Comparison of ENCODE assay signal across 9 cellular contexts in genomic region chr16:27312580-27313421, GRCh38. TPM values are rescaled to one million over a fixed set of nuclear protein-coding genes. Genes with fewer than 3 reads are reported as not detected.
DNase-seq lines count a peak whose midpoint lies in the region; ATAC-seq and TF ChIP-seq lines count a peak whose summit lies in the region.
"Had no signal": no experiment of that assay in that cellular context is flagged by ENCODE, and none has a peak within 500 bp of the region (broad histone marks: within the 10 kb centered on the region; RNA-seq: fewer than 3 reads in every experiment).

No MANE protein-coding gene starts in this region.

- no peak for DNase-seq in GM23248
- DNase-seq in WERI-Rb-1 = no peak
- DNase-seq in foreskin keratinocyte = no peak
- DNase-seq in sigmoid colon = peak; percentile 51
- DNase-seq in stimulated activated CD4-positive, alpha-beta T cell treated with anti-CD3 and anti-CD28 coated beads, Interleukin-4, amount 100 ng/mL, for 4 hours = no peak
- DNase-seq in NCI-H1092 (lab: John Stamatoyannopoulos, UW) = no peak
- no peak for DNase-seq in hypothalamus (lab: John Stamatoyannopoulos, UW)
- DNase-seq: NCI-H446 treated with DMSO at 0.1 percent for 48 hours had no signal

- H3K4me1 ChIP-seq in GM23248 (ENCODE audit: insufficient read depth) = peaks cover 24% of the 10 kb centered on the region
- peaks cover 17% of the 10 kb centered on the region for H3K4me1 ChIP-seq in foreskin keratinocyte
- peaks cover 0 to 42% (median 38%) of the 10 kb centered on the region in 4 donors for H3K4me1 ChIP-seq in sigmoid colon

- peak overlapping the region; percentile 75 for H3K4me2 ChIP-seq in GM23248 (ENCODE audit: unreplicated experiment)

- 63 to 66% methylated on average over 11 of the region's 11 CpGs for WGBS in GM23248 (ENCODE audit: low coverage in 1 of 2, low lambda C conversion rate in 2 of 2, missing lambda C conversion rate in 2 of 2), 2 experiments
- WGBS in sigmoid colon, 2 donors = 60 to 68% methylated on average over 11 of the region's 11 CpGs

- intact Hi-C loops in sigmoid colon (cut with DNase I) = loop anchor here (2.0 kb wide), 1 partner anchor 78 kb away; no protein-coding TSS in a partner anchor

- TF ChIP-seq CTCF in WERI-Rb-1 (IDR thresholded peaks at IDR 0.05; ENCODE audit: low read depth, low read length) (no peak), foreskin keratinocyte (conservative IDR thresholded peaks at IDR 0.05) (no peak), sigmoid colon (IDR thresholded peaks at IDR 0.05) (no peak)

- H3K79me2 ChIP-seq in GM23248 (ENCODE audit: insufficient read depth) = peaks cover 34% of the 10 kb centered on the region

- no peaks in the 10 kb centered on the region for H4K20me1 ChIP-seq in GM23248 (ENCODE audit: insufficient read depth)

- H3K27ac ChIP-seq in GM23248 = peak overlapping the region; percentile 91
- no peak overlapping the region for H3K27ac ChIP-seq in WERI-Rb-1
- peak overlapping the region; percentile 85 for H3K27ac ChIP-seq in foreskin keratinocyte
- H3K27ac ChIP-seq in sigmoid colon = peak overlapping the region; percentile 96 to 99 (median 99)

- H2AFZ ChIP-seq in GM23248 = peak overlapping the region; percentile 89

- in situ Hi-C loops in GM23248 (cut with MboI) = no loop called here

- H3K9me2 ChIP-seq in GM23248 (ENCODE audit: insufficient read depth) = no peaks in the 10 kb centered on the region

- H3K4me3 ChIP-seq in GM23248 = peak overlapping the region; percentile 96
- peak overlapping the region; percentile 87 for H3K4me3 ChIP-seq in WERI-Rb-1 (ENCODE audit: low read depth, low read length)
- peak overlapping the region; percentile 74 to 95 (median 88) for H3K4me3 ChIP-seq in sigmoid colon

- ATAC-seq in foreskin keratinocyte = no peak
- ATAC-seq in HG03108 (IDR thresholded peaks at IDR 0.05; ENCODE audit: unreplicated experiment) = no peak

- no peaks in the 10 kb centered on the region for H3K27me3 ChIP-seq in GM23248 (replicated peaks; ENCODE audit: insufficient read depth)
- H3K27me3 ChIP-seq in WERI-Rb-1 (ENCODE audit: insufficient read depth, low read depth, severe bottlenecking) = no peaks in the 10 kb centered on the region
- H3K27me3 ChIP-seq in foreskin keratinocyte = no peaks in the 10 kb centered on the region
- H3K27me3 ChIP-seq in sigmoid colon = no peaks in the 10 kb centered on the region

- H3K9ac ChIP-seq in GM23248 = peak overlapping the region; percentile 100

- TF ChIP-seq EP300 in sigmoid colon (IDR thresholded peaks at IDR 0.05) = no peak

- H3K9me3 ChIP-seq in GM23248 (ENCODE audit: low read depth) = no peaks in the 10 kb centered on the region
- no peaks in the 10 kb centered on the region for H3K9me3 ChIP-seq in WERI-Rb-1 (ENCODE audit: severe bottlenecking)
- H3K9me3 ChIP-seq in sigmoid colon = no peaks in the 10 kb centered on the region

- peaks cover 36% of the 10 kb centered on the region for H3F3A ChIP-seq in GM23248 (ENCODE audit: insufficient read depth)

- TF ChIP-seq POLR2A in sigmoid colon (IDR thresholded peaks at IDR 0.05) = no peak

- H3K36me3 ChIP-seq in GM23248 (ENCODE audit: low read depth) (no peaks in the 10 kb centered on the region), WERI-Rb-1 (no peaks in the 10 kb centered on the region), sigmoid colon (no peaks in the 10 kb centered on the region)

RNA-seq across cellular contexts. Expression of gene IL4R, which starts 1.0 kb away (rescaled TPM):
- 17.7 and 18.5 TPM in 2 replicates for total RNA-seq in GM23248 (2014; rRNA removed; shearing (Covaris generic))
- polyA plus RNA-seq in GM23248 (2016; fragmentation: Nextera tagmentation; extraction: Ambion mirVana) (11.3 and 11.7 TPM in 2 replicates), foreskin keratinocyte (50.4 and 57.1 TPM in 2 replicates), sigmoid colon (100 to 1,000 TPM in 1 of 3 donors, 10 to 100 TPM in 2; 16.9 to 105 (median 19.8) TPM)
- total RNA-seq in foreskin keratinocyte (78.4 and 83.6 TPM in 2 replicates), sigmoid colon (100 to 1,000 TPM in 2 of 4 donors, 10 to 100 TPM in 2; 54.6 to 177 (median 102) TPM)

RNA-seq across cellular contexts. Expression of gene NSMCE1, which starts 44.2 kb away (rescaled TPM):
- 45.3 and 69.3 TPM in 2 replicates for total RNA-seq in GM23248 (2014; rRNA removed; shearing (Covaris generic))
- polyA plus RNA-seq in GM23248 (2016; fragmentation: Nextera tagmentation; extraction: Ambion mirVana) (99.3 and 107 TPM in 2 replicates), foreskin keratinocyte (88.8 and 91.5 TPM in 2 replicates), sigmoid colon (10 to 100 TPM; 54.7 to 65.2 (median 64.2) TPM)
- total RNA-seq in foreskin keratinocyte (65.4 and 68.7 TPM in 2 replicates), sigmoid colon (10 to 100 TPM; 32.5 to 51.0 (median 45.1) TPM)
